ENCODE assay signal across 1 cellular context in the genomic region with DNA sequence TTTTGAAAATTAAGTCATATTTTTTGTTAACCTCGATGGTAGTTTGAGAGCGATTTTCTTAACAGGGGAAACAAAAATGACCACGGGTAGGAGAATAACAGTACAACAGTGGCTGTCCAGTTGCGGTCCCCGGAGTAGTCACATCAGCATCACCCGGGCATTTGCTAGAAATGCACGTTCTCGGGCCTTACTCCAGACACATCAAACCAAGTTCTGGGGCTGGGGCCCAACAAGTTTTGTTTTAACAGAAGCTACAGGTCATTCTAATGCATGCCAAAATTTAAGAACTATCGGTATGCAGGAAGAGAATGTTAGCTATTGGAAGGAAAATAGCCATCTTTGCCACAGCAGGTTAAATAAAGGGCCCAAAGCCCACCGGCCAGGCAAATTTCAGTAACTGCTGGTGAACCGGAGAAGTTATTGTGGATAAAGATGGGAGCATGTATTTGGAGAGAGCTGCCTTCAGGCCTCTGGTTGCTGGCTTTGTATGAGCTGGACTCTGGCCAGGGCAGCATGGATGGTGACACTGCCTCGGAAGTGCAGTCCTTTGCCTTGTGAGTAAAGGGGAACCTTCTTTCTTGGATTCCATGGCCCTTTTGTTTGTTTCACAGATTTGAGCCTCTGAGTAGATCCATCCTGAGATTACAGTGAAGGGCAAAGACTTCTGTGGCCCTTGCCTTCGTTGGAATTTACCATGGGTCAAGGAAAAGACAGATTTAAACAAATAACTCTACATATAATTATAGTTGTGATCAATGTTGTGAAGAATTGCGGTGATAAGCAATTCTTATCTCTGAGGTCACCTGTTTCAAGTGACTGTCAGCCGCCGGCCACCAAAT.
TF ChIP-seq lines count a peak whose summit lies in the region.

No MANE protein-coding gene starts in this region.

TF ChIP-seq in HepG2, 621 proteins besides CTCF, POLR2A, EP300 and RAD21 (continued from another document):
- TF ChIP-seq, protein P1, sequence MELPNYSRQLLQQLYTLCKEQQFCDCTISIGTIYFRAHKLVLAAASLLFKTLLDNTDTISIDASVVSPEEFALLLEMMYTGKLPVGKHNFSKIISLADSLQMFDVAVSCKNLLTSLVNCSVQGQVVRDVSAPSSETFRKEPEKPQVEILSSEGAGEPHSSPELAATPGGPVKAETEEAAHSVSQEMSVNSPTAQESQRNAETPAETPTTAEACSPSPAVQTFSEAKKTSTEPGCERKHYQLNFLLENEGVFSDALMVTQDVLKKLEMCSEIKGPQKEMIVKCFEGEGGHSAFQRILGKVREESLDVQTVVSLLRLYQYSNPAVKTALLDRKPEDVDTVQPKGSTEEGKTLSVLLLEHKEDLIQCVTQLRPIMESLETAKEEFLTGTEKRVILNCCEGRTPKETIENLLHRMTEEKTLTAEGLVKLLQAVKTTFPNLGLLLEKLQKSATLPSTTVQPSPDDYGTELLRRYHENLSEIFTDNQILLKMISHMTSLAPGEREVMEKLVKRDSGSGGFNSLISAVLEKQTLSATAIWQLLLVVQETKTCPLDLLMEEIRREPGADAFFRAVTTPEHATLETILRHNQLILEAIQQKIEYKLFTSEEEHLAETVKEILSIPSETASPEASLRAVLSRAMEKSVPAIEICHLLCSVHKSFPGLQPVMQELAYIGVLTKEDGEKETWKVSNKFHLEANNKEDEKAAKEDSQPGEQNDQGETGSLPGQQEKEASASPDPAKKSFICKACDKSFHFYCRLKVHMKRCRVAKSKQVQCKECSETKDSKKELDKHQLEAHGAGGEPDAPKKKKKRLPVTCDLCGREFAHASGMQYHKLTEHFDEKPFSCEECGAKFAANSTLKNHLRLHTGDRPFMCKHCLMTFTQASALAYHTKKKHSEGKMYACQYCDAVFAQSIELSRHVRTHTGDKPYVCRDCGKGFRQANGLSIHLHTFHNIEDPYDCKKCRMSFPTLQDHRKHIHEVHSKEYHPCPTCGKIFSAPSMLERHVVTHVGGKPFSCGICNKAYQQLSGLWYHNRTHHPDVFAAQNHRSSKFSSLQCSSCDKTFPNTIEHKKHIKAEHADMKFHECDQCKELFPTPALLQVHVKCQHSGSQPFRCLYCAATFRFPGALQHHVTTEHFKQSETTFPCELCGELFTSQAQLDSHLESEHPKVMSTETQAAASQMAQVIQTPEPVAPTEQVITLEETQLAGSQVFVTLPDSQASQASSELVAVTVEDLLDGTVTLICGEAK (IDR thresholded peaks at IDR 0.05) = no peak
- TF ChIP-seq, protein P1 (CRISPR knock-in tag; IDR thresholded peaks at IDR 0.05) = no peak
- TF ChIP-seq, protein P2, sequence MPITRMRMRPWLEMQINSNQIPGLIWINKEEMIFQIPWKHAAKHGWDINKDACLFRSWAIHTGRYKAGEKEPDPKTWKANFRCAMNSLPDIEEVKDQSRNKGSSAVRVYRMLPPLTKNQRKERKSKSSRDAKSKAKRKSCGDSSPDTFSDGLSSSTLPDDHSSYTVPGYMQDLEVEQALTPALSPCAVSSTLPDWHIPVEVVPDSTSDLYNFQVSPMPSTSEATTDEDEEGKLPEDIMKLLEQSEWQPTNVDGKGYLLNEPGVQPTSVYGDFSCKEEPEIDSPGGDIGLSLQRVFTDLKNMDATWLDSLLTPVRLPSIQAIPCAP (CRISPR knock-in tag; IDR thresholded peaks at IDR 0.05; ENCODE audit: low read depth) = no peak
- TF ChIP-seq, protein P3, sequence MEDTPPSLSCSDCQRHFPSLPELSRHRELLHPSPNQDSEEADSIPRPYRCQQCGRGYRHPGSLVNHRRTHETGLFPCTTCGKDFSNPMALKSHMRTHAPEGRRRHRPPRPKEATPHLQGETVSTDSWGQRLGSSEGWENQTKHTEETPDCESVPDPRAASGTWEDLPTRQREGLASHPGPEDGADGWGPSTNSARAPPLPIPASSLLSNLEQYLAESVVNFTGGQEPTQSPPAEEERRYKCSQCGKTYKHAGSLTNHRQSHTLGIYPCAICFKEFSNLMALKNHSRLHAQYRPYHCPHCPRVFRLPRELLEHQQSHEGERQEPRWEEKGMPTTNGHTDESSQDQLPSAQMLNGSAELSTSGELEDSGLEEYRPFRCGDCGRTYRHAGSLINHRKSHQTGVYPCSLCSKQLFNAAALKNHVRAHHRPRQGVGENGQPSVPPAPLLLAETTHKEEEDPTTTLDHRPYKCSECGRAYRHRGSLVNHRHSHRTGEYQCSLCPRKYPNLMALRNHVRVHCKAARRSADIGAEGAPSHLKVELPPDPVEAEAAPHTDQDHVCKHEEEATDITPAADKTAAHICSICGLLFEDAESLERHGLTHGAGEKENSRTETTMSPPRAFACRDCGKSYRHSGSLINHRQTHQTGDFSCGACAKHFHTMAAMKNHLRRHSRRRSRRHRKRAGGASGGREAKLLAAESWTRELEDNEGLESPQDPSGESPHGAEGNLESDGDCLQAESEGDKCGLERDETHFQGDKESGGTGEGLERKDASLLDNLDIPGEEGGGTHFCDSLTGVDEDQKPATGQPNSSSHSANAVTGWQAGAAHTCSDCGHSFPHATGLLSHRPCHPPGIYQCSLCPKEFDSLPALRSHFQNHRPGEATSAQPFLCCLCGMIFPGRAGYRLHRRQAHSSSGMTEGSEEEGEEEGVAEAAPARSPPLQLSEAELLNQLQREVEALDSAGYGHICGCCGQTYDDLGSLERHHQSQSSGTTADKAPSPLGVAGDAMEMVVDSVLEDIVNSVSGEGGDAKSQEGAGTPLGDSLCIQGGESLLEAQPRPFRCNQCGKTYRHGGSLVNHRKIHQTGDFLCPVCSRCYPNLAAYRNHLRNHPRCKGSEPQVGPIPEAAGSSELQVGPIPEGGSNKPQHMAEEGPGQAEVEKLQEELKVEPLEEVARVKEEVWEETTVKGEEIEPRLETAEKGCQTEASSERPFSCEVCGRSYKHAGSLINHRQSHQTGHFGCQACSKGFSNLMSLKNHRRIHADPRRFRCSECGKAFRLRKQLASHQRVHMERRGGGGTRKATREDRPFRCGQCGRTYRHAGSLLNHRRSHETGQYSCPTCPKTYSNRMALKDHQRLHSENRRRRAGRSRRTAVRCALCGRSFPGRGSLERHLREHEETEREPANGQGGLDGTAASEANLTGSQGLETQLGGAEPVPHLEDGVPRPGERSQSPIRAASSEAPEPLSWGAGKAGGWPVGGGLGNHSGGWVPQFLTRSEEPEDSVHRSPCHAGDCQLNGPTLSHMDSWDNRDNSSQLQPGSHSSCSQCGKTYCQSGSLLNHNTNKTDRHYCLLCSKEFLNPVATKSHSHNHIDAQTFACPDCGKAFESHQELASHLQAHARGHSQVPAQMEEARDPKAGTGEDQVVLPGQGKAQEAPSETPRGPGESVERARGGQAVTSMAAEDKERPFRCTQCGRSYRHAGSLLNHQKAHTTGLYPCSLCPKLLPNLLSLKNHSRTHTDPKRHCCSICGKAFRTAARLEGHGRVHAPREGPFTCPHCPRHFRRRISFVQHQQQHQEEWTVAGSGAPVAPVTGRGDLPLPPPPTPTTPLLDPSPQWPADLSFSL (CRISPR knock-in tag; IDR thresholded peaks at IDR 0.05) = no peak
